Comparison of ENCODE assay signal across 19 cellular contexts in genomic region chr2:49937432-49937831, GRCh38.
DNase-seq lines count a peak whose midpoint lies in the region; ATAC-seq and TF ChIP-seq lines count a peak whose summit lies in the region.
"Had no signal": no experiment of that assay in that cellular context is flagged by ENCODE, and none has a peak within 500 bp of the region (broad histone marks: within the 10 kb centered on the region; RNA-seq: fewer than 3 reads in every experiment).

No MANE protein-coding gene starts in this region.

- H2AFZ ChIP-seq in neuronal stem cell (ENCODE audit: low read length), result peak overlapping the region; percentile 41

- H3K4me1 Mint-ChIP-seq in WTC11, result peaks cover 13% of the 10 kb centered on the region

- DNase-seq in DMS79 (lab: John Stamatoyannopoulos, UW) (peak; percentile 45), DMS79 treated with DMSO at 0.1 percent for 48 hours (lab: John Stamatoyannopoulos, UW) (no peak), ELF-1 (ENCODE audit: low read depth, low spot score) (peak; percentile 5), WTC11 (ENCODE audit: low spot score) (no peak), neuronal stem cell (ENCODE audit: low spot score) (no peak), GM20000 (ENCODE audit: low spot score) (no peak)
- DNase-seq: AML-193; Caco-2; Calu3; CD4-positive, alpha-beta T cell; CD8-positive, alpha-beta T cell; GDM1 had no signal

- H3K9me3 Mint-ChIP-seq in WTC11, result no peaks in the 10 kb centered on the region
- H3K9me3 Mint-ChIP-seq: CD4-positive, alpha-beta T cell; CD8-positive, alpha-beta T cell had no signal

- H2BK120ac ChIP-seq in neuronal stem cell (ENCODE audit: low read depth, low read length), result no peak overlapping the region

- no peak overlapping the region for H3K27ac Mint-ChIP-seq in WTC11
- H3K27ac Mint-ChIP-seq: B cell; CD4-positive, alpha-beta T cell; CD8-positive, alpha-beta T cell had no signal

- no peaks in the 10 kb centered on the region for H3K27me3 ChIP-seq in neuronal stem cell (ENCODE audit: control insufficient read depth in 3 of 3, insufficient read depth in 3 of 3, low read depth in 1 of 3, low read length in 3 of 3)
- H3K27me3 ChIP-seq: BLaER1 treated with 17β-estradiol and CSF1 and Interleukin-3, amounts not matched to agents 10 nM and 100 nM had no signal

- no peak overlapping the region for H3K4me2 ChIP-seq in neuronal stem cell (ENCODE audit: insufficient read depth, low read length, poor library complexity, severe bottlenecking)
- H3K4me2 ChIP-seq: A549; BLaER1 treated with 17β-estradiol and CSF1 and Interleukin-3, amounts not matched to agents 10 nM and 100 nM had no signal

- peaks cover 100% of the 10 kb centered on the region for H3K27me3 Mint-ChIP-seq in WTC11 (ENCODE audit: low read depth)
- H3K27me3 Mint-ChIP-seq: B cell; CD4-positive, alpha-beta T cell had no signal

- no peak overlapping the region for H3K18ac ChIP-seq in neuronal stem cell (ENCODE audit: low read length)

- H2BK5ac ChIP-seq in neuronal stem cell (ENCODE audit: low read length), result no peak overlapping the region

- H2BK12ac ChIP-seq in neuronal stem cell (ENCODE audit: low read length), result no peak overlapping the region

- H3K9ac ChIP-seq in neuronal stem cell (ENCODE audit: low read depth, low read length, poor library complexity), result no peak overlapping the region
- H3K9ac ChIP-seq: BLaER1 treated with 17β-estradiol and CSF1 and Interleukin-3, amounts not matched to agents 10 nM and 100 nM had no signal

- no peak overlapping the region for H3K14ac ChIP-seq in neuronal stem cell (ENCODE audit: low read length)

- no peak overlapping the region for H2AK5ac ChIP-seq in neuronal stem cell (ENCODE audit: low read depth, low read length)

- POLR2A ChIA-PET in WTC11 (lab: Charles Lee), result no interaction called here

- peaks cover 0 to 5% of the 10 kb centered on the region in 2 donors for H3K4me1 ChIP-seq in neuronal stem cell (ENCODE audit: control insufficient read depth in 2 of 2, insufficient read depth in 1 of 2, low read depth in 1 of 2, low read length in 2 of 2)
- H3K4me1 ChIP-seq: A549, Caco-2 had no signal

- no peak overlapping the region for H3K4me3 Mint-ChIP-seq in WTC11
- H3K4me3 Mint-ChIP-seq: B cell; CD4-positive, alpha-beta T cell; CD8-positive, alpha-beta T cell had no signal

- CTCF ChIA-PET in WTC11 (lab: Charles Lee), result interaction anchor here (1.0 kb wide), 1 partner anchor 166 kb away, joined by 5 read pairs; no protein-coding TSS in a partner anchor

- no peaks in the 10 kb centered on the region for H3K9me3 ChIP-seq in neuronal stem cell (replicated peaks in 1 of 2; ENCODE audit: control insufficient read depth in 2 of 2, insufficient read depth in 1 of 2, low read depth in 1 of 2, low read length in 2 of 2)
- H3K9me3 ChIP-seq: A549; BLaER1 treated with 17β-estradiol and CSF1 and Interleukin-3, amounts not matched to agents 10 nM and 100 nM; Caco-2 had no signal

- no peak overlapping the region for H3K4ac ChIP-seq in neuronal stem cell (ENCODE audit: low read length)

- H4K91ac ChIP-seq in neuronal stem cell (ENCODE audit: low read depth, low read length, poor library complexity), result no peak overlapping the region

- ATAC-seq in WTC11 (peak; percentile 34), HG03095 (IDR thresholded peaks at IDR 0.05; ENCODE audit: unreplicated experiment) (no peak)
- ATAC-seq: A549; CD8-positive, alpha-beta T cell; GM12878 had no signal

- no peak overlapping the region for H3K27ac ChIP-seq in neuronal stem cell (replicated peaks; ENCODE audit: low read length)
- H3K27ac ChIP-seq: 22Rv1; A549; BLaER1 treated with 17β-estradiol and CSF1 and Interleukin-3, amounts not matched to agents 10 nM and 100 nM; C4-2B had no signal

- no peak overlapping the region for H3K4me3 ChIP-seq in neuronal stem cell (ENCODE audit: low read length in 2 of 2)
- H3K4me3 ChIP-seq: A549; BLaER1 treated with 17β-estradiol and CSF1 and Interleukin-3, amounts not matched to agents 10 nM and 100 nM; GM12878 had no signal

- no peak overlapping the region for H3K23ac ChIP-seq in neuronal stem cell (ENCODE audit: low read depth, low read length, poor library complexity)

- no peaks in the 10 kb centered on the region for H3K36me3 Mint-ChIP-seq in WTC11
- H3K36me3 Mint-ChIP-seq: CD8-positive, alpha-beta T cell had no signal

- no peaks in the 10 kb centered on the region for H3K36me3 ChIP-seq in neuronal stem cell (replicated peaks in 1 of 2; ENCODE audit: control insufficient read depth in 2 of 2, insufficient read depth in 2 of 2, low read length in 2 of 2)
- H3K36me3 ChIP-seq: BLaER1 treated with 17β-estradiol and CSF1 and Interleukin-3, amounts not matched to agents 10 nM and 100 nM had no signal

- no peak overlapping the region for H4K8ac ChIP-seq in neuronal stem cell (ENCODE audit: low read depth, low read length)

- WGBS in neuronal stem cell (ENCODE audit: extremely low coverage in 2 of 2, insufficient read length in 2 of 2, insufficient replicate concordance in 1 of 2), 2 donors, result no CpG with 5 or more reads among the region's 5 CpGs

- TF ChIP-seq CTCF in WTC11 (IDR thresholded peaks at IDR 0.05), result no peak
- TF ChIP-seq CTCF in GM20000 (IDR thresholded peaks at IDR 0.05; ENCODE audit: extremely low read depth, missing control alignments), result no peak

- H2BK15ac ChIP-seq in neuronal stem cell (ENCODE audit: low read length), result no peak overlapping the region

- H3K79me1 ChIP-seq in neuronal stem cell (ENCODE audit: low read depth, low read length), result no peaks in the 10 kb centered on the region

TF ChIP-seq in WTC11, 78 proteins besides CTCF, POLR2A, EP300 and RAD21 (continues in another document):
- no peak for TF ChIP-seq MYBL2 (CRISPR knock-in tag; IDR thresholded peaks at IDR 0.05)
- TF ChIP-seq ZNF281 (CRISPR knock-in tag; IDR thresholded peaks at IDR 0.05), result no peak
- TF ChIP-seq, protein P1, sequence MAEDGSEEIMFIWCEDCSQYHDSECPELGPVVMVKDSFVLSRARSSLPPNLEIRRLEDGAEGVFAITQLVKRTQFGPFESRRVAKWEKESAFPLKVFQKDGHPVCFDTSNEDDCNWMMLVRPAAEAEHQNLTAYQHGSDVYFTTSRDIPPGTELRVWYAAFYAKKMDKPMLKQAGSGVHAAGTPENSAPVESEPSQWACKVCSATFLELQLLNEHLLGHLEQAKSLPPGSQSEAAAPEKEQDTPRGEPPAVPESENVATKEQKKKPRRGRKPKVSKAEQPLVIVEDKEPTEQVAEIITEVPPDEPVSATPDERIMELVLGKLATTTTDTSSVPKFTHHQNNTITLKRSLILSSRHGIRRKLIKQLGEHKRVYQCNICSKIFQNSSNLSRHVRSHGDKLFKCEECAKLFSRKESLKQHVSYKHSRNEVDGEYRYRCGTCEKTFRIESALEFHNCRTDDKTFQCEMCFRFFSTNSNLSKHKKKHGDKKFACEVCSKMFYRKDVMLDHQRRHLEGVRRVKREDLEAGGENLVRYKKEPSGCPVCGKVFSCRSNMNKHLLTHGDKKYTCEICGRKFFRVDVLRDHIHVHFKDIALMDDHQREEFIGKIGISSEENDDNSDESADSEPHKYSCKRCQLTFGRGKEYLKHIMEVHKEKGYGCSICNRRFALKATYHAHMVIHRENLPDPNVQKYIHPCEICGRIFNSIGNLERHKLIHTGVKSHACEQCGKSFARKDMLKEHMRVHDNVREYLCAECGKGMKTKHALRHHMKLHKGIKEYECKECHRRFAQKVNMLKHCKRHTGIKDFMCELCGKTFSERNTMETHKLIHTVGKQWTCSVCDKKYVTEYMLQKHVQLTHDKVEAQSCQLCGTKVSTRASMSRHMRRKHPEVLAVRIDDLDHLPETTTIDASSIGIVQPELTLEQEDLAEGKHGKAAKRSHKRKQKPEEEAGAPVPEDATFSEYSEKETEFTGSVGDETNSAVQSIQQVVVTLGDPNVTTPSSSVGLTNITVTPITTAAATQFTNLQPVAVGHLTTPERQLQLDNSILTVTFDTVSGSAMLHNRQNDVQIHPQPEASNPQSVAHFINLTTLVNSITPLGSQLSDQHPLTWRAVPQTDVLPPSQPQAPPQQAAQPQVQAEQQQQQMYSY (CRISPR knock-in tag; IDR thresholded peaks at IDR 0.05), result no peak
- no peak for TF ChIP-seq JUN (CRISPR knock-in tag; IDR thresholded peaks at IDR 0.05)
- no peak for TF ChIP-seq KAT7 (CRISPR knock-in tag; IDR thresholded peaks at IDR 0.05; ENCODE audit: borderline replicate concordance)
- TF ChIP-seq, protein P2, sequence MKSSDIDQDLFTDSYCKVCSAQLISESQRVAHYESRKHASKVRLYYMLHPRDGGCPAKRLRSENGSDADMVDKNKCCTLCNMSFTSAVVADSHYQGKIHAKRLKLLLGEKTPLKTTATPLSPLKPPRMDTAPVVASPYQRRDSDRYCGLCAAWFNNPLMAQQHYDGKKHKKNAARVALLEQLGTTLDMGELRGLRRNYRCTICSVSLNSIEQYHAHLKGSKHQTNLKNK (CRISPR knock-in tag; IDR thresholded peaks at IDR 0.05), result no peak
- TF ChIP-seq, protein P3, sequence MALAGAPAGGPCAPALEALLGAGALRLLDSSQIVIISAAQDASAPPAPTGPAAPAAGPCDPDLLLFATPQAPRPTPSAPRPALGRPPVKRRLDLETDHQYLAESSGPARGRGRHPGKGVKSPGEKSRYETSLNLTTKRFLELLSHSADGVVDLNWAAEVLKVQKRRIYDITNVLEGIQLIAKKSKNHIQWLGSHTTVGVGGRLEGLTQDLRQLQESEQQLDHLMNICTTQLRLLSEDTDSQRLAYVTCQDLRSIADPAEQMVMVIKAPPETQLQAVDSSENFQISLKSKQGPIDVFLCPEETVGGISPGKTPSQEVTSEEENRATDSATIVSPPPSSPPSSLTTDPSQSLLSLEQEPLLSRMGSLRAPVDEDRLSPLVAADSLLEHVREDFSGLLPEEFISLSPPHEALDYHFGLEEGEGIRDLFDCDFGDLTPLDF (CRISPR knock-in tag; IDR thresholded peaks at IDR 0.05), result no peak
- TF ChIP-seq SMAD4 (CRISPR knock-in tag; IDR thresholded peaks at IDR 0.05), result no peak

Comparison
In these comparisons a context has a peak if more than half of its experiments do, and no peak if none do; other contexts are left out.
1. DNase-seq: peak in DMS79 (single experiment) and ELF-1 (single experiment); none in DMS79 treated with DMSO at 0.1 percent for 48 hours (single experiment), WTC11 (single experiment), neuronal stem cell (single experiment) and GM20000 (single experiment).